In the genomic region with DNA sequence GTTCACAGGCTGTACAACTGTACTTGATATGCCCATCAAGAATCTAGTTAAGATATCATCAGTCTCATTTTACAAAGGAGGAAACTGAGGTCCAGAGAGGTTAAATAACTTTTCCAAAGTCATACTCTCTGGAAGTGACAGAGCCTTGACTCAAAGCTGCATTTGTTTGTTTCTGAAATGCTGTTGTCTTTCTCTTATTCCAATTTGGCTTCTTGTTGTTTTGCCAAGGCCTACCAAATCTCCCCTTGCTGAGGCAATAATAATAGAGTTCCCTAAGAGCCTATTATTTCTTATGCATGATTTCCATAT, we compare ENCODE assay signal across 1 cellular context.
TF ChIP-seq lines count a peak whose summit lies in the region.

No MANE protein-coding gene starts in this region.

TF ChIP-seq in GM12878, 131 proteins besides CTCF, POLR2A, EP300 and RAD21 (continued from another document):
- TF ChIP-seq, protein P1, sequence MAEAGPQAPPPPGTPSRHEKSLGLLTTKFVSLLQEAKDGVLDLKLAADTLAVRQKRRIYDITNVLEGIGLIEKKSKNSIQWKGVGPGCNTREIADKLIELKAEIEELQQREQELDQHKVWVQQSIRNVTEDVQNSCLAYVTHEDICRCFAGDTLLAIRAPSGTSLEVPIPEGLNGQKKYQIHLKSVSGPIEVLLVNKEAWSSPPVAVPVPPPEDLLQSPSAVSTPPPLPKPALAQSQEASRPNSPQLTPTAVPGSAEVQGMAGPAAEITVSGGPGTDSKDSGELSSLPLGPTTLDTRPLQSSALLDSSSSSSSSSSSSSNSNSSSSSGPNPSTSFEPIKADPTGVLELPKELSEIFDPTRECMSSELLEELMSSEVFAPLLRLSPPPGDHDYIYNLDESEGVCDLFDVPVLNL (IDR thresholded peaks at IDR 0.05; ENCODE audit: low read depth, low read length) = no peak
- TF ChIP-seq PKNOX1 (IDR thresholded peaks at IDR 0.05) = no peak
